Comparison of ENCODE assay signal across 16 cellular contexts in the genomic region with DNA sequence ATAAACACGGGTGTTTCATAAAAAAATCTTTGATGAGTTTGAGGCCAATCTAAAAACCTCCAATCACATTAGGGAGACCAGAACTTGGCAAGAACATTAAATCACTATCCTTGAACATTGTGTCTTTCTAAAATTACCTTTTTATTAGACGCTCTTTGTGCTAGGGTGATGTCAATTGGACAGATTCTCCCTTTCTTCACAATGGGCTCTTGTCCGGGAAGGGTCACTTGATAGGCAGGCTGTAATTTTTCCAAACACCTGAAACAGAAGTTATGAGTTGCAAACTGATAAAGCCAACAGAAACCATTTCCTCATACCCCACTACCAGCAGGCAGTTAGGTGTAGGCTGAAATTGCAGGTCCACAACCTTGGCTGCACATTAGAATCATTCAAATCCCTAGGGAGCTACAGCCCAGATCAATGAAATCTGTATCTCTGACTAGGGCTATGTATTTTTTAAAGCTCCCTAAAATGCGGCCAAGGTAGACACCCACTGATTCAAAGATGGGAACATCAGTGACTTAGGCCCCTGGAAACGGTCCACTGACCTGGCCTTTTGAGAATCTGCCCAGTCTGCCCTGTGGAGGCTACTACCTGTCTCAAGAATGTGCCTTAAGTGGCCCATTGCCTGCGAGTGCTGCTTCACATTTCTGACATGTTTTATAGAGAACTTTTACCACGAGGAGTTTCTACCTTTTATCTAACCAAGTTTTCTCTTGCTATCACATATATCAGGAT.
"Had no signal": no experiment of that assay in that cellular context is flagged by ENCODE, and none has a peak within 500 bp of the region (broad histone marks: within the 10 kb centered on the region; RNA-seq: fewer than 3 reads in every experiment).

No MANE protein-coding gene starts in this region.

- H3K27me3 Mint-ChIP-seq: activated naive CD8-positive, alpha-beta T cell treated with anti-CD3 and anti-CD28 coated beads, Interleukin-2, amount 10 ng/mL, durations not matched to agents 7 days and 5 days; T-cell had no signal

- H3K4me3 Mint-ChIP-seq: activated naive CD8-positive, alpha-beta T cell treated with anti-CD3 and anti-CD28 coated beads, Interleukin-2, amount 10 ng/mL, durations not matched to agents 7 days and 5 days; neural crest cell; T-cell had no signal

- ATAC-seq: activated CD4-positive, CD25-positive, alpha-beta regulatory T cell treated with anti-CD3 and anti-CD28 coated beads, Interleukin-2, amount 50 U/mL, for 24 hours; right lobe of liver; stimulated activated naive CD8-positive, alpha-beta T cell treated with anti-CD3 and anti-CD28 coated beads, Interleukin-15, Interleukin-2, amounts not matched to agents 100 U/mL and 50 U/mL, for 24 hours; T-cell had no signal

- H3K27ac Mint-ChIP-seq: activated naive CD8-positive, alpha-beta T cell treated with anti-CD3 and anti-CD28 coated beads, Interleukin-2, amount 10 ng/mL, durations not matched to agents 7 days and 5 days had no signal

- H3K4me3 ChIP-seq: esophagus squamous epithelium, right lobe of liver, SK-N-MC, smooth muscle cell had no signal

- DNase-seq: activated CD8-positive, alpha-beta memory T cell treated with anti-CD3 and anti-CD28 coated beads, Interleukin-2, amount 50 U/mL, for 48 hours; activated naive CD8-positive, alpha-beta T cell treated with anti-CD3 and anti-CD28 coated beads, Interleukin-2, amount 10 ng/mL, durations not matched to agents 7 days and 5 days; anterior cingulate cortex; cortex of kidney; effector CD4-positive, alpha-beta T cell; esophagus squamous epithelium; right lobe of liver; stimulated activated CD4-positive, alpha-beta T cell treated with anti-CD3 and anti-CD28 coated beads, Interleukin-4, amount 100 ng/mL, for 4 hours; stimulated activated CD8-positive, alpha-beta memory T cell treated with anti-CD3 and anti-CD28 coated beads, Interleukin-4, amount 100 ng/mL, for 48 hours; stimulated activated naive CD8-positive, alpha-beta T cell treated with anti-CD3 and anti-CD28 coated beads, Interleukin-15, Interleukin-2, amounts not matched to agents 100 U/mL and 50 U/mL, for 24 hours; T-cell; T1000 had no signal

- H3K4me1 Mint-ChIP-seq: neural crest cell had no signal

- H3K27ac ChIP-seq: esophagus squamous epithelium, right lobe of liver, SK-N-MC had no signal

- H3K27me3 ChIP-seq: esophagus squamous epithelium, right lobe of liver had no signal

- H3K4me1 ChIP-seq: right lobe of liver had no signal

- H3K9me3 Mint-ChIP-seq: activated naive CD8-positive, alpha-beta T cell treated with anti-CD3 and anti-CD28 coated beads, Interleukin-2, amount 10 ng/mL, durations not matched to agents 7 days and 5 days; neural crest cell; T-cell had no signal

- H3K9me3 ChIP-seq: esophagus squamous epithelium, right lobe of liver had no signal
